In genomic region chr12:92444763-92445162, GRCh38 we compare ENCODE assay signal across 9 cellular contexts.
DNase-seq lines count a peak whose midpoint lies in the region; ATAC-seq and TF ChIP-seq lines count a peak whose summit lies in the region.
"Had no signal": no experiment of that assay in that cellular context is flagged by ENCODE, and none has a peak within 500 bp of the region (broad histone marks: within the 10 kb centered on the region; RNA-seq: fewer than 3 reads in every experiment).

No MANE protein-coding gene starts in this region.

- H3K4me1 ChIP-seq in upper lobe of left lung, result no peaks in the 10 kb centered on the region

- H3K27ac ChIP-seq in upper lobe of left lung, result peak overlapping the region in 2 of 4 donors; percentile 35 to 64
- H3K27ac ChIP-seq in CD4-positive, alpha-beta T cell (ENCODE audit: low read depth, low read length), result no peak overlapping the region
- H3K27ac ChIP-seq: cardiac muscle cell had no signal

- peak overlapping the region; percentile 42 for H3K27ac Mint-ChIP-seq in central memory CD8-positive, alpha-beta T cell (ENCODE audit: low read depth)
- H3K27ac Mint-ChIP-seq in CD4-positive, alpha-beta T cell, result no peak overlapping the region
- no peak overlapping the region for H3K27ac Mint-ChIP-seq in nephron progenitor cell
- H3K27ac Mint-ChIP-seq: T-helper 1 cell treated with Interleukin-12 subunit alpha and Interleukin-12 subunit beta and Interleukin-4 antibody, amounts not matched to agents 30 μg/mL and 1 μg/mL, for 36 hours had no signal

- TF ChIP-seq CTCF in upper lobe of left lung (IDR thresholded peaks at IDR 0.05), result no peak
- TF ChIP-seq CTCF in CD4-positive, alpha-beta T cell (IDR thresholded peaks at IDR 0.05), result no peak
- no peak for TF ChIP-seq CTCF in nephron progenitor cell (IDR thresholded peaks at IDR 0.05)

- TF ChIP-seq EP300 in upper lobe of left lung (IDR thresholded peaks at IDR 0.05), result no peak

- no peak overlapping the region for H3K4me3 Mint-ChIP-seq in central memory CD8-positive, alpha-beta T cell
- no peak overlapping the region for H3K4me3 Mint-ChIP-seq in CD4-positive, alpha-beta T cell
- no peak overlapping the region for H3K4me3 Mint-ChIP-seq in nephron progenitor cell
- H3K4me3 Mint-ChIP-seq: T-helper 1 cell treated with Interleukin-12 subunit alpha and Interleukin-12 subunit beta and Interleukin-4 antibody, amounts not matched to agents 30 μg/mL and 1 μg/mL, for 36 hours had no signal

- WGBS in upper lobe of left lung, 2 donors, result 75 to 80% methylated on average over 9 of the region's 9 CpGs

- TF ChIP-seq POLR2A in upper lobe of left lung (IDR thresholded peaks at IDR 0.05), result peak in 1 of 4 donors; percentile 24

- no peaks in the 10 kb centered on the region for H3K36me3 ChIP-seq in upper lobe of left lung
- H3K36me3 ChIP-seq: cardiac muscle cell had no signal

- no peaks in the 10 kb centered on the region for H3K9me3 ChIP-seq in upper lobe of left lung
- H3K9me3 ChIP-seq in CD4-positive, alpha-beta T cell (ENCODE audit: control insufficient read depth, low read length), result no peaks in the 10 kb centered on the region

- no peaks in the 10 kb centered on the region for H3K9me3 Mint-ChIP-seq in central memory CD8-positive, alpha-beta T cell
- peaks cover 3% of the 10 kb centered on the region for H3K9me3 Mint-ChIP-seq in CD4-positive, alpha-beta T cell
- H3K9me3 Mint-ChIP-seq in nephron progenitor cell, result no peaks in the 10 kb centered on the region

- H3K36me3 Mint-ChIP-seq in central memory CD8-positive, alpha-beta T cell (ENCODE audit: insufficient read depth), result no peaks in the 10 kb centered on the region
- H3K36me3 Mint-ChIP-seq in CD4-positive, alpha-beta T cell (ENCODE audit: low read depth), result no peaks in the 10 kb centered on the region
- H3K36me3 Mint-ChIP-seq in nephron progenitor cell (ENCODE audit: low read depth), result no peaks in the 10 kb centered on the region

- POLR2A ChIA-PET in CD4-positive, alpha-beta T cell (lab: Charles Lee), result no interaction called here

- H3K4me1 Mint-ChIP-seq in central memory CD8-positive, alpha-beta T cell, result peaks cover 7% of the 10 kb centered on the region
- peaks cover 28% of the 10 kb centered on the region for H3K4me1 Mint-ChIP-seq in CD4-positive, alpha-beta T cell (ENCODE audit: low read depth)
- H3K4me1 Mint-ChIP-seq in nephron progenitor cell, result peaks cover 4% of the 10 kb centered on the region

- peaks cover 13% of the 10 kb centered on the region for H3K27me3 Mint-ChIP-seq in central memory CD8-positive, alpha-beta T cell
- H3K27me3 Mint-ChIP-seq in CD4-positive, alpha-beta T cell, result no peaks in the 10 kb centered on the region
- peaks cover 4% of the 10 kb centered on the region for H3K27me3 Mint-ChIP-seq in nephron progenitor cell (ENCODE audit: low read depth, poor library complexity)

- no peak for DNase-seq in central memory CD8-positive, alpha-beta T cell (ENCODE audit: low spot score in 2 of 2)
- DNase-seq in upper lobe of left lung (peak in 1 of 2 donors; percentile 71), NCI-H446 treated with DMSO at 0.1 percent for 48 hours (lab: John Stamatoyannopoulos, UW) (no peak), nephron progenitor cell (no peak)
- no peak for DNase-seq in CD4-positive, alpha-beta T cell

- H3K27me3 ChIP-seq in upper lobe of left lung, result no peaks in the 10 kb centered on the region
- H3K27me3 ChIP-seq in CD4-positive, alpha-beta T cell (ENCODE audit: control insufficient read depth, insufficient read depth, low read length), result no peaks in the 10 kb centered on the region
- H3K27me3 ChIP-seq: cardiac muscle cell had no signal

- H3K4me3 ChIP-seq in upper lobe of left lung, result no peak overlapping the region
- H3K4me3 ChIP-seq: cardiac muscle cell had no signal

- ATAC-seq in GM21360 (IDR thresholded peaks at IDR 0.05; ENCODE audit: unreplicated experiment) (peak; percentile 38), HG03175 (IDR thresholded peaks at IDR 0.05; ENCODE audit: unreplicated experiment) (peak; percentile 45), upper lobe of left lung (ENCODE audit: low FRiP score in 2 of 2) (peak; percentile 43 to 87)
- peak; percentile 36 for ATAC-seq in central memory CD8-positive, alpha-beta T cell (replicated peaks; ENCODE audit: extremely low read depth, poor library complexity, severe bottlenecking)
- ATAC-seq in CD4-positive, alpha-beta T cell (ENCODE audit: poor library complexity), result no peak

- intact Hi-C loops in CD4-positive, alpha-beta T cell (cut with DNase I, micrococcal nuclease), result no loop called here

- CTCF ChIA-PET in CD4-positive, alpha-beta T cell (lab: Charles Lee), result no interaction called here
